ENCODE assay signal across 1 cellular context in the genomic region with DNA sequence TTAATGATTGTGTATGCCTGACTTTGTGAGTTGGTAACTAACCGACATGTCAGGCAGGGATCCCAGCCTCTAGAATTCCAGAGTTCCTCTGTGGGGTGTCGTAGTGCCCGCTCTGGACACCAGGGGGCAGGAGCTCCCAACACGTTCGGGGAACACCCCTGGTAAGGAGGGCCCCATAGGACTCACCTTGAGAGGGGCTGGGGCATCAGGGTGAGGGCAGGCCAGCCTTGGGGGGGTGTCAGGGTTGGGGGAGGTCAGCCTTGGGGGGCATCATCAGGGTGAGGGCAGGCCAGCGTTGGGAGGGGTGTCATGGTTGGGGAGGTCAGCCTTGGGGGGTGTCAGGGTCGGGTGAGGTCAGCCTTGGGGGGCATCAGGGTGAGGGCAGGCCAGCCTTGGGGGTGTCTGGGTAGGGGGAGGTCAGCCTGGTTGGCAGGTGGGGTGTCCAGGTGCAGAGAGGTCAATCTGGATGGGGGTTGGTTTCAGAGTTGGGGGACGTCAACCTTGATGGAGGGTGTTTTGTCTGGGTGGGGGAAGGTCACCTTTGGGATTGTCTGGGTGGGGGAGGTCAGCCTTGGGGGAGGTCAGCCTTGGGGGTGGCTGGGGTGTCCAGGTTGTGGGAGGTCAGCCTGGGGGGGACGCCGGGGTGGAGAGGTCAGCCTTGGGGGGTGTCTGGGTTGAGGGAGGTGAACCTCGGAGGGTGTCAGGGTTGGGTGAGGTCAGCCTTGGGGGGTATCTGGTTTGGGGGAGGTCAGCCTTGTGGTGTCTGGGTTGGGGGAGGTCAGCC.
TF ChIP-seq lines count a peak whose summit lies in the region.

No MANE protein-coding gene starts in this region.

TF ChIP-seq in HCT116, 20 proteins besides CTCF, POLR2A, EP300 and RAD21 (continued from another document):
- TF ChIP-seq, protein P1, sequence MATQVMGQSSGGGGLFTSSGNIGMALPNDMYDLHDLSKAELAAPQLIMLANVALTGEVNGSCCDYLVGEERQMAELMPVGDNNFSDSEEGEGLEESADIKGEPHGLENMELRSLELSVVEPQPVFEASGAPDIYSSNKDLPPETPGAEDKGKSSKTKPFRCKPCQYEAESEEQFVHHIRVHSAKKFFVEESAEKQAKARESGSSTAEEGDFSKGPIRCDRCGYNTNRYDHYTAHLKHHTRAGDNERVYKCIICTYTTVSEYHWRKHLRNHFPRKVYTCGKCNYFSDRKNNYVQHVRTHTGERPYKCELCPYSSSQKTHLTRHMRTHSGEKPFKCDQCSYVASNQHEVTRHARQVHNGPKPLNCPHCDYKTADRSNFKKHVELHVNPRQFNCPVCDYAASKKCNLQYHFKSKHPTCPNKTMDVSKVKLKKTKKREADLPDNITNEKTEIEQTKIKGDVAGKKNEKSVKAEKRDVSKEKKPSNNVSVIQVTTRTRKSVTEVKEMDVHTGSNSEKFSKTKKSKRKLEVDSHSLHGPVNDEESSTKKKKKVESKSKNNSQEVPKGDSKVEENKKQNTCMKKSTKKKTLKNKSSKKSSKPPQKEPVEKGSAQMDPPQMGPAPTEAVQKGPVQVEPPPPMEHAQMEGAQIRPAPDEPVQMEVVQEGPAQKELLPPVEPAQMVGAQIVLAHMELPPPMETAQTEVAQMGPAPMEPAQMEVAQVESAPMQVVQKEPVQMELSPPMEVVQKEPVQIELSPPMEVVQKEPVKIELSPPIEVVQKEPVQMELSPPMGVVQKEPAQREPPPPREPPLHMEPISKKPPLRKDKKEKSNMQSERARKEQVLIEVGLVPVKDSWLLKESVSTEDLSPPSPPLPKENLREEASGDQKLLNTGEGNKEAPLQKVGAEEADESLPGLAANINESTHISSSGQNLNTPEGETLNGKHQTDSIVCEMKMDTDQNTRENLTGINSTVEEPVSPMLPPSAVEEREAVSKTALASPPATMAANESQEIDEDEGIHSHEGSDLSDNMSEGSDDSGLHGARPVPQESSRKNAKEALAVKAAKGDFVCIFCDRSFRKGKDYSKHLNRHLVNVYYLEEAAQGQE (IDR thresholded peaks at IDR 0.05; ENCODE audit: low read depth) = no peak
- TF ChIP-seq CEBPB (IDR thresholded peaks at IDR 0.05; ENCODE audit: low read depth) (no peak), SIN3A (IDR thresholded peaks at IDR 0.05; ENCODE audit: low read depth) (no peak), EZH2phosphoT487 (IDR thresholded peaks at IDR 0.05; ENCODE audit: borderline replicate concordance) (no peak), TCF7L2 (IDR thresholded peaks at IDR 0.05; ENCODE audit: borderline replicate concordance, extremely low read depth, insufficient read depth, insufficient read length) (no peak), ZFX (IDR thresholded peaks at IDR 0.05) (no peak)
- TF ChIP-seq, protein P2, sequence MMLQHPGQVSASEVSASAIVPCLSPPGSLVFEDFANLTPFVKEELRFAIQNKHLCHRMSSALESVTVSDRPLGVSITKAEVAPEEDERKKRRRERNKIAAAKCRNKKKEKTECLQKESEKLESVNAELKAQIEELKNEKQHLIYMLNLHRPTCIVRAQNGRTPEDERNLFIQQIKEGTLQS (IDR thresholded peaks at IDR 0.05) = no peak
